ENCODE assay signal across 16 cellular contexts in genomic region chr13:103272770-103273169, GRCh38.
A peak's percentile ranks its signal among the peaks of the same experiment; 100 is the strongest.
DNase-seq lines count a peak whose midpoint lies in the region; ATAC-seq, FAIRE-seq and TF ChIP-seq lines count a peak whose summit lies in the region.
"Had no signal": no experiment of that assay in that cellular context is flagged by ENCODE, and none has a peak within 500 bp of the region (broad histone marks: within the 10 kb centered on the region; RNA-seq: fewer than 3 reads in every experiment).

No MANE protein-coding gene starts in this region.

- H3K4me2 ChIP-seq in keratinocyte (ENCODE audit: control insufficient read depth, extremely low read depth, insufficient read depth, low read depth, low read length): peak overlapping the region; percentile 25
- H3K4me2 ChIP-seq: smooth muscle cell had no signal

- DNase-seq in HPDE6-E6E7 (ENCODE audit: extremely low spot score): peak; percentile 27
- DNase-seq in keratinocyte (ENCODE audit: low read depth, low spot score): no peak
- no peak for DNase-seq in BE2C
- DNase-seq in stimulated activated CD4-positive, alpha-beta T cell treated with anti-CD3 and anti-CD28 coated beads, Interleukin-15, amount 100 ng/mL, for 24 hours: no peak
- no peak for DNase-seq in NCI-H2081 (lab: John Stamatoyannopoulos, UW)
- no peak for DNase-seq in DMS153 treated with DMSO at 0.1 percent for 48 hours (lab: John Stamatoyannopoulos, UW; ENCODE audit: unreplicated experiment)
- DNase-seq: activated naive CD4-positive, alpha-beta T cell treated with anti-CD3 and anti-CD28 coated beads, Interleukin-2, amount 50 U/mL, for 16 hours; CD4-positive, CD25-positive, alpha-beta regulatory T cell; glutamatergic neuron; kidney; NCI-H345 had no signal

- H3K9me3 ChIP-seq in keratinocyte (ENCODE audit: control insufficient read depth, low read depth, low read length): no peaks in the 10 kb centered on the region
- no peaks in the 10 kb centered on the region for H3K9me3 ChIP-seq in BE2C

- H3K36me3 ChIP-seq in keratinocyte (ENCODE audit: control insufficient read depth in 2 of 2, extremely low read depth in 1 of 2, insufficient read depth in 2 of 2, low read length in 2 of 2) (no peaks in the 10 kb centered on the region), BE2C (no peaks in the 10 kb centered on the region)

- peak overlapping the region; percentile 10 for H3K27ac ChIP-seq in keratinocyte (ENCODE audit: control insufficient read depth, insufficient read depth, low read length)
- H3K27ac ChIP-seq: SK-N-MC had no signal

- H3K4me3 ChIP-seq in keratinocyte (ENCODE audit: control insufficient read depth in 2 of 3, extremely low read depth in 1 of 3, insufficient read depth in 2 of 3, low read depth in 1 of 3, low read length in 3 of 3): no peak overlapping the region
- no peak overlapping the region for H3K4me3 ChIP-seq in BE2C (ENCODE audit: low read depth, low read length)
- H3K4me3 ChIP-seq: SK-N-MC, smooth muscle cell had no signal

- dilution Hi-C loops in keratinocyte (cut with MboI; ENCODE audit: extremely low pct_ligation_motif_present, low sequenced_read_pairs): no loop called here

- no peaks in the 10 kb centered on the region for H3K9me1 ChIP-seq in keratinocyte (ENCODE audit: control insufficient read depth, extremely low read depth, insufficient read depth, low read length)

- no peak overlapping the region for H2AFZ ChIP-seq in keratinocyte (ENCODE audit: control insufficient read depth, low read length)

- no peak for FAIRE-seq in keratinocyte (lab: Jason Lieb, UNC)
- FAIRE-seq: endometrium, kidney had no signal

- no peak for TF ChIP-seq CTCF in keratinocyte (optimal IDR thresholded peaks at IDR 0.05 in 1 of 3, IDR thresholded peaks at IDR 0.05 in 1 of 3, conservative IDR thresholded peaks at IDR 0.05 in 1 of 3; ENCODE audit: extremely low read depth in 1 of 3, insufficient read depth in 2 of 3, low read length in 3 of 3)
- no peak for TF ChIP-seq CTCF in BE2C (IDR thresholded peaks at IDR 0.05; ENCODE audit: low read depth, low read length)

- H3K27me3 ChIP-seq in keratinocyte (ENCODE audit: control insufficient read depth, extremely low read depth, insufficient read depth, low read length) (no peaks in the 10 kb centered on the region), BE2C (no peaks in the 10 kb centered on the region)

- no peak overlapping the region for H3K9ac ChIP-seq in keratinocyte (ENCODE audit: control insufficient read depth, extremely low read depth, insufficient read depth, low read length)

- peak; percentile 43 for ATAC-seq in GM19035 (IDR thresholded peaks at IDR 0.05; ENCODE audit: unreplicated experiment)
- ATAC-seq in HG02678 (IDR thresholded peaks at IDR 0.05; ENCODE audit: unreplicated experiment): peak; percentile 44

- H4K20me1 ChIP-seq in keratinocyte (ENCODE audit: control insufficient read depth, extremely low read depth, insufficient read depth, low read length): no peaks in the 10 kb centered on the region

- H3K79me2 ChIP-seq in keratinocyte (ENCODE audit: control insufficient read depth, insufficient read depth, low read length): no peaks in the 10 kb centered on the region

- H3K4me1 ChIP-seq in keratinocyte (ENCODE audit: control insufficient read depth, extremely low read depth, insufficient read depth, low read length): peaks cover 10% of the 10 kb centered on the region
- peaks cover 4% of the 10 kb centered on the region; the same call in 1 of the 2 replicates for H3K4me1 ChIP-seq in BE2C
